ENCODE assay signal across 16 cellular contexts in genomic region chr2:173924285-173924684, GRCh38.
"Had no signal": no experiment of that assay in that cellular context is flagged by ENCODE, and none has a peak within 500 bp of the region (broad histone marks: within the 10 kb centered on the region; RNA-seq: fewer than 3 reads in every experiment).

No MANE protein-coding gene starts in this region.

- H3K4me3 ChIP-seq: cardiac muscle cell, dorsolateral prefrontal cortex, lower lobe of right lung, ovary, smooth muscle cell, tibial artery had no signal

- H3K9me3 ChIP-seq: lower lobe of right lung, ovary, tibial artery had no signal

- H3K4me3 Mint-ChIP-seq: activated naive CD8-positive, alpha-beta T cell treated with anti-CD3 and anti-CD28 coated beads, Interleukin-2, amount 10 ng/mL, durations not matched to agents 7 days and 5 days; activated T-helper 1 cell treated with anti-CD3 and anti-CD28 coated beads, Interleukin-12 subunit alpha, Interleukin-12 subunit beta, Interleukin-2, Interleukin-4 antibody, amounts not matched to agents 30 ng/mL and 10 ng/mL and 1 ng/mL, durations not matched to agents 14 hours and 24 hours and 36 hours; endodermal cell had no signal

- H3K27me3 ChIP-seq: cardiac muscle cell, dorsolateral prefrontal cortex, ovary, tibial artery had no signal

- H3K27ac Mint-ChIP-seq: activated naive CD8-positive, alpha-beta T cell treated with anti-CD3 and anti-CD28 coated beads, Interleukin-2, amount 10 ng/mL, durations not matched to agents 7 days and 5 days; activated T-helper 1 cell treated with anti-CD3 and anti-CD28 coated beads, Interleukin-12 subunit alpha, Interleukin-12 subunit beta, Interleukin-2, Interleukin-4 antibody, amounts not matched to agents 30 ng/mL and 10 ng/mL and 1 ng/mL, durations not matched to agents 14 hours and 24 hours and 36 hours; endodermal cell had no signal

- H3K27me3 Mint-ChIP-seq: activated naive CD8-positive, alpha-beta T cell treated with anti-CD3 and anti-CD28 coated beads, Interleukin-2, amount 10 ng/mL, durations not matched to agents 7 days and 5 days had no signal

- H3K9me3 Mint-ChIP-seq: endodermal cell had no signal

- DNase-seq: activated CD4-positive, alpha-beta T cell treated with anti-CD3 and anti-CD28 coated beads, Interleukin-2, amount 50 U/mL, for 4 hours; activated naive CD8-positive, alpha-beta T cell treated with anti-CD3 and anti-CD28 coated beads, Interleukin-2, amount 10 ng/mL, durations not matched to agents 7 days and 5 days; amygdala; dorsolateral prefrontal cortex; endodermal cell; foreskin fibroblast; lower lobe of right lung; ovary; stimulated activated CD4-positive, alpha-beta T cell treated with anti-CD3 and anti-CD28 coated beads, Interleukin-4, amount 100 ng/mL, for 1 hour; substantia nigra; tibial artery had no signal

- H3K4me1 Mint-ChIP-seq: endodermal cell had no signal

- H3K36me3 ChIP-seq: cardiac muscle cell, lower lobe of right lung, ovary, tibial artery had no signal

- H3K27ac ChIP-seq: cardiac muscle cell, dorsolateral prefrontal cortex, epithelial cell of prostate, lower lobe of right lung, ovary, tibial artery had no signal

- ATAC-seq: sciatic nerve had no signal
